21 cellular contexts compared by ENCODE assay signal in the genomic region with DNA sequence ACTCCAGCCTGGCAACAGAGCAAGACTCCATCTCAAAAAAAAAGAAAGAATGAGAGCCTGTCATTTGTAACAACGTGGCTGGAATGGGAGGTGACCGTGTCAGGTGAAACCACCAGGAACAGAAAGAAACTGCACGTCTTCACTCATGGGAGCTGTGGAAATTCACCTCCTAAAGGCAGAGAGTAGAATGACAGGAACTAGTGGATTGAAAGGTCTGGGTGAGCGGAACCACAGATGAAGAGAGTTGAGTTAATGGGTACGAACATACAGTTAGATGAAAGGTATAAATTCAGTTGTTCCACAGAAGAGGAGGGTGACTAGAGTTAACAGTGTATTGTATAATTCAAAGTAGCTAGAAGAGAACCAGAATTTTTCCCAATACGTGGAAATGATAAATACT.
"Had no signal": no experiment of that assay in that cellular context is flagged by ENCODE, and none has a peak within 500 bp of the region (broad histone marks: within the 10 kb centered on the region; RNA-seq: fewer than 3 reads in every experiment).

No MANE protein-coding gene starts in this region.

- H3K36me3 ChIP-seq: right atrium auricular region, vagina had no signal

- H3K4me1 Mint-ChIP-seq: activated naive CD8-positive, alpha-beta T cell treated with anti-CD3 and anti-CD28 coated beads, Interleukin-2, amount 10 ng/mL, durations not matched to agents 7 days and 5 days had no signal

- H3K9me3 ChIP-seq: body of pancreas, right atrium auricular region, tibial artery, vagina had no signal

- H3K4me3 ChIP-seq: body of pancreas, right atrium auricular region, skin epidermis, tibial artery, vagina had no signal

- H3K27me3 Mint-ChIP-seq: activated CD8-positive, alpha-beta T cell treated with anti-CD3 and anti-CD28 coated beads for 36 hours; activated naive CD8-positive, alpha-beta T cell treated with anti-CD3 and anti-CD28 coated beads, Interleukin-2, amount 10 ng/mL, durations not matched to agents 7 days and 5 days; activated T-cell treated with anti-CD3 and anti-CD28 coated beads, Interleukin-2, amount 50 U/mL, for 24 hours; effector memory CD8-positive, alpha-beta T cell; progenitor cell of endocrine pancreas had no signal

- H3K4me3 Mint-ChIP-seq: activated CD8-positive, alpha-beta T cell treated with anti-CD3 and anti-CD28 coated beads for 36 hours; activated naive CD8-positive, alpha-beta T cell treated with anti-CD3 and anti-CD28 coated beads, Interleukin-2, amount 10 ng/mL, durations not matched to agents 7 days and 5 days; activated T-cell treated with anti-CD3 and anti-CD28 coated beads, Interleukin-2, amount 50 U/mL, for 24 hours; effector memory CD8-positive, alpha-beta T cell had no signal

- H3K27ac Mint-ChIP-seq: activated CD8-positive, alpha-beta T cell treated with anti-CD3 and anti-CD28 coated beads for 36 hours; activated naive CD8-positive, alpha-beta T cell treated with anti-CD3 and anti-CD28 coated beads, Interleukin-2, amount 10 ng/mL, durations not matched to agents 7 days and 5 days; activated T-cell treated with anti-CD3 and anti-CD28 coated beads, Interleukin-2, amount 50 U/mL, for 24 hours; activated T-helper 2 cell treated with anti-CD3 and anti-CD28 coated beads, Interferon-gamma antibody, Interleukin-2, Interleukin-4, amounts not matched to agents 10 μg/mL and 5 μg/mL and 100 μg/mL, durations not matched to agents 14 hours and 24 hours and 36 hours; progenitor cell of endocrine pancreas had no signal

- H3K9me3 Mint-ChIP-seq: activated CD8-positive, alpha-beta T cell treated with anti-CD3 and anti-CD28 coated beads for 36 hours; activated naive CD8-positive, alpha-beta T cell treated with anti-CD3 and anti-CD28 coated beads, Interleukin-2, amount 10 ng/mL, durations not matched to agents 7 days and 5 days; activated T-cell treated with anti-CD3 and anti-CD28 coated beads, Interleukin-2, amount 50 U/mL, for 24 hours; activated T-helper 2 cell treated with anti-CD3 and anti-CD28 coated beads, Interferon-gamma antibody, Interleukin-2, Interleukin-4, amounts not matched to agents 10 μg/mL and 5 μg/mL and 100 μg/mL, durations not matched to agents 14 hours and 24 hours and 36 hours; effector memory CD8-positive, alpha-beta T cell had no signal

- ATAC-seq: activated CD8-positive, alpha-beta T cell treated with anti-CD3 and anti-CD28 coated beads for 36 hours; body of pancreas; effector memory CD8-positive, alpha-beta T cell; stimulated activated naive CD8-positive, alpha-beta T cell treated with anti-CD3 and anti-CD28 coated beads, Interleukin-15, Interleukin-2, amounts not matched to agents 100 U/mL and 50 U/mL, for 24 hours had no signal

- DNase-seq: activated CD4-positive, alpha-beta T cell treated with anti-CD3 and anti-CD28 coated beads for 48 hours; activated CD4-positive, CD25-positive, alpha-beta regulatory T cell; activated CD8-positive, alpha-beta T cell treated with anti-CD3 and anti-CD28 coated beads for 36 hours; activated naive CD4-positive, alpha-beta T cell treated with Interleukin-2 at 50 U/mL for 16 hours; activated naive CD8-positive, alpha-beta T cell treated with anti-CD3 and anti-CD28 coated beads, Interleukin-2, amount 10 ng/mL, durations not matched to agents 7 days and 5 days; activated T-cell treated with anti-CD3 and anti-CD28 coated beads, Interleukin-2, amount 50 U/mL, for 24 hours; amygdala; effector memory CD8-positive, alpha-beta T cell; foreskin melanocyte; hypothalamus; stimulated activated naive CD8-positive, alpha-beta T cell treated with anti-CD3 and anti-CD28 coated beads, Interleukin-15, Interleukin-2, amounts not matched to agents 100 U/mL and 50 U/mL, for 24 hours; substantia nigra; T1000; tibial artery had no signal

- H3K27me3 ChIP-seq: body of pancreas, right atrium auricular region, tibial artery, vagina had no signal

- H3K36me3 Mint-ChIP-seq: activated naive CD8-positive, alpha-beta T cell treated with anti-CD3 and anti-CD28 coated beads, Interleukin-2, amount 10 ng/mL, durations not matched to agents 7 days and 5 days had no signal

- H3K27ac ChIP-seq: body of pancreas, epithelial cell of prostate, right atrium auricular region, skin epidermis, tibial artery, vagina had no signal
